ENCODE assay signal across 7 cellular contexts in the genomic region with DNA sequence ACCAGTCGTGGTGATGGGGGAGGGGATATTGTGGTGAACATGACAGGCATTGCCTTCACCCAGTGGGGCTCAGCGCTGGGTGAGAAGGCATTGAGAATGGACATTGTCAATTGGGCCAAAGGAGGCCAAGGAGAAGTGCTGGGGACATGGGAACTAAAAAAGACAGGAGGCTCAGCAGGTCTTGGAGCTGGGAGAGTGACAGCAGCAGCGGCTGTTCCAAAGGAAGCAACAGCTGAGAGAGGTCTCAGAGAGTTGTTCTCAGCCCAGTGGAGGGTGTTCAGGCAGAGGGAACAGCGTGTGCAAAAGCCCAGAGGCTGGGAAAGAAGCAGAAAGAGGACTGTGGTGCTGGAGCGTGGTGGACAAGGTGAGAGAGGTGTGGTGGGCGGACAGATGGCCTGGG. TPM values are rescaled to one million over a fixed set of nuclear protein-coding genes. Genes with fewer than 3 reads are reported as not detected.
DNase-seq lines count a peak whose midpoint lies in the region; ATAC-seq and TF ChIP-seq lines count a peak whose summit lies in the region.
"Not testable (repeated sequence)": the region's sequence is repeated elsewhere in the genome, so short reads cannot be mapped to it uniquely, and the experiment has no call there.

No MANE protein-coding gene starts in this region.

- H3K27ac ChIP-seq in SK-N-SH (ENCODE audit: low read depth in 2 of 2, low read length in 1 of 2), result not testable (repeated sequence)

- intact Hi-C loops in activated CD4-positive, alpha-beta memory T cell treated with anti-CD3 and anti-CD28 coated beads for 36 hours (cut with micrococcal nuclease), result loop anchor here (5.0 kb wide), 1 partner anchor 57 kb away; a partner anchor contains a TSS
- intact Hi-C loops in activated naive CD4-positive, alpha-beta T cell treated with anti-CD3 and anti-CD28 coated beads for 36 hours (cut with micrococcal nuclease), result loop anchor here (1.0 to 5.0 kb wide), 3 partner anchors 57 to 825 kb away; a partner anchor contains a TSS

- H3K27me3 ChIP-seq in SK-N-SH (ENCODE audit: insufficient read depth), result not testable (repeated sequence)

- H3K27me3 Mint-ChIP-seq in activated CD4-positive, alpha-beta memory T cell treated with anti-CD3 and anti-CD28 coated beads for 36 hours; activated naive CD4-positive, alpha-beta T cell treated with anti-CD3 and anti-CD28 coated beads for 36 hours (ENCODE audit: low read depth); central memory CD8-positive, alpha-beta T cell: not testable (repeated sequence)
- H3K27me3 Mint-ChIP-seq in naive B cell (peaks cover 5 to 19% (median 7%) of the 10 kb centered on the region in 3 donors), progenitor cell of endocrine pancreas (peaks cover 32% of the 10 kb centered on the region)

- not testable (repeated sequence) for H4K20me1 ChIP-seq in SK-N-SH (ENCODE audit: insufficient read depth)

- H3K9me2 ChIP-seq in SK-N-SH, result not testable (repeated sequence)

- peak; percentile 15 for DNase-seq in GM20000 (ENCODE audit: low spot score)
- not testable (repeated sequence) for DNase-seq in SK-N-SH; activated CD4-positive, alpha-beta memory T cell treated with anti-CD3 and anti-CD28 coated beads for 36 hours; activated naive CD4-positive, alpha-beta T cell treated with anti-CD3 and anti-CD28 coated beads for 36 hours; central memory CD8-positive, alpha-beta T cell (ENCODE audit: low spot score in 2 of 2); naive B cell; progenitor cell of endocrine pancreas (ENCODE audit: low spot score, unreplicated experiment)

- not testable (repeated sequence) for TF ChIP-seq CTCF in GM20000 (IDR thresholded peaks at IDR 0.05; ENCODE audit: extremely low read depth, missing control alignments); SK-N-SH (IDR thresholded peaks at IDR 0.05); progenitor cell of endocrine pancreas (IDR thresholded peaks at IDR 0.05; ENCODE audit: unreplicated experiment)

- TF ChIP-seq RAD21 in SK-N-SH (IDR thresholded peaks at IDR 0.05; ENCODE audit: low read length), result not testable (repeated sequence)

- not testable (repeated sequence) for H3K9ac ChIP-seq in SK-N-SH

- H3K36me3 ChIP-seq in SK-N-SH (replicated peaks in 1 of 2; ENCODE audit: control insufficient read depth in 1 of 2, insufficient read depth in 2 of 2, low read length in 1 of 2), result not testable (repeated sequence)

- CTCF ChIA-PET in SK-N-SH (lab: Yijun Ruan, JAX), result interaction anchor here (2.1 kb wide), 1 partner anchor 56 kb away, joined by 7 read pairs; a partner anchor contains a TSS
- CTCF ChIA-PET in activated CD4-positive, alpha-beta memory T cell treated with anti-CD3 and anti-CD28 coated beads for 36 hours (lab: Charles Lee), result not testable (repeated sequence)
- CTCF ChIA-PET in activated naive CD4-positive, alpha-beta T cell treated with anti-CD3 and anti-CD28 coated beads for 36 hours (lab: Charles Lee), result interaction anchor here (1.8 kb wide), 1 partner anchor 85 kb away, joined by 5 read pairs; no protein-coding TSS in a partner anchor

- peak overlapping the region; percentile 93; the same call in 1 of the 2 replicates for H3K4me2 ChIP-seq in SK-N-SH

- not testable (repeated sequence) for H3F3A ChIP-seq in SK-N-SH (replicated peaks; ENCODE audit: insufficient read depth)

- H3K79me2 ChIP-seq in SK-N-SH (ENCODE audit: insufficient read depth), result not testable (repeated sequence)

- not testable (repeated sequence) for H3K4me3 ChIP-seq in SK-N-SH (ENCODE audit: low read depth in 2 of 2, low read length in 1 of 2)

- not testable (repeated sequence) for H3K9me3 Mint-ChIP-seq in activated CD4-positive, alpha-beta memory T cell treated with anti-CD3 and anti-CD28 coated beads for 36 hours; activated naive CD4-positive, alpha-beta T cell treated with anti-CD3 and anti-CD28 coated beads for 36 hours; central memory CD8-positive, alpha-beta T cell; naive B cell; progenitor cell of endocrine pancreas (ENCODE audit: low read depth)

- H3K27ac Mint-ChIP-seq in activated CD4-positive, alpha-beta memory T cell treated with anti-CD3 and anti-CD28 coated beads for 36 hours; activated naive CD4-positive, alpha-beta T cell treated with anti-CD3 and anti-CD28 coated beads for 36 hours; central memory CD8-positive, alpha-beta T cell (ENCODE audit: low read depth); progenitor cell of endocrine pancreas: not testable (repeated sequence)
- peak overlapping the region in 1 of 6 donors; percentile 53 for H3K27ac Mint-ChIP-seq in naive B cell

- not testable (repeated sequence) for H3K9me3 ChIP-seq in SK-N-SH

- H3K4me1 ChIP-seq in SK-N-SH (ENCODE audit: control insufficient read depth in 1 of 2, insufficient read depth in 2 of 2, low read depth in 1 of 2, low read length in 1 of 2), result not testable (repeated sequence)

- not testable (repeated sequence) for H2AFZ ChIP-seq in SK-N-SH (ENCODE audit: low read depth)

- not testable (repeated sequence) for ATAC-seq in central memory CD8-positive, alpha-beta T cell (replicated peaks; ENCODE audit: extremely low read depth, poor library complexity, severe bottlenecking); naive B cell (ENCODE audit: low read depth in 2 of 2)

- not testable (repeated sequence) for TF ChIP-seq EP300 in SK-N-SH (IDR thresholded peaks at IDR 0.05; ENCODE audit: borderline replicate concordance in 1 of 2, low read depth in 1 of 2, low read length in 1 of 2)

- not testable (repeated sequence) for H3K4me1 Mint-ChIP-seq in activated CD4-positive, alpha-beta memory T cell treated with anti-CD3 and anti-CD28 coated beads for 36 hours (ENCODE audit: low read depth); activated naive CD4-positive, alpha-beta T cell treated with anti-CD3 and anti-CD28 coated beads for 36 hours (ENCODE audit: low read depth); central memory CD8-positive, alpha-beta T cell; progenitor cell of endocrine pancreas (ENCODE audit: low read depth)
- H3K4me1 Mint-ChIP-seq in naive B cell, result peaks cover 0 to 12% (median 10%) of the 10 kb centered on the region in 3 donors

- POLR2A ChIA-PET in SK-N-SH (lab: Yijun Ruan, JAX); activated CD4-positive, alpha-beta memory T cell treated with anti-CD3 and anti-CD28 coated beads for 36 hours (lab: Charles Lee): not testable (repeated sequence)

- H3K36me3 Mint-ChIP-seq in activated CD4-positive, alpha-beta memory T cell treated with anti-CD3 and anti-CD28 coated beads for 36 hours; activated naive CD4-positive, alpha-beta T cell treated with anti-CD3 and anti-CD28 coated beads for 36 hours (ENCODE audit: low read depth); central memory CD8-positive, alpha-beta T cell (ENCODE audit: insufficient read depth); naive B cell; progenitor cell of endocrine pancreas (ENCODE audit: insufficient read depth): not testable (repeated sequence)

- WGBS in SK-N-SH (ENCODE audit: low lambda C conversion rate), result 71% methylated on average over 6 of the region's 6 CpGs

- peak overlapping the region; percentile 52 for H3K4me3 Mint-ChIP-seq in activated CD4-positive, alpha-beta memory T cell treated with anti-CD3 and anti-CD28 coated beads for 36 hours
- H3K4me3 Mint-ChIP-seq in activated naive CD4-positive, alpha-beta T cell treated with anti-CD3 and anti-CD28 coated beads for 36 hours, result peak overlapping the region; percentile 59
- peak overlapping the region; percentile 63 for H3K4me3 Mint-ChIP-seq in central memory CD8-positive, alpha-beta T cell
- H3K4me3 Mint-ChIP-seq in naive B cell, result peak overlapping the region in 6 of 8 donors; percentile 45 to 81 (median 66)
- peak overlapping the region; percentile 13 for H3K4me3 Mint-ChIP-seq in progenitor cell of endocrine pancreas (ENCODE audit: low read depth)

RNA-seq across cellular contexts. Expression of a gene that starts 56.6 kb away (rescaled TPM):
- 11.8 and 13.9 TPM in 2 replicates for polyA plus RNA-seq in SK-N-SH (2012; rRNA removed)
- 12.2 and 16.2 TPM in 2 replicates for polyA plus RNA-seq in SK-N-SH (2012; cell fraction: cytosol; rRNA removed)
- 40.5 and 42.7 TPM in 2 replicates for polyA plus RNA-seq in SK-N-SH (2012; cell fraction: nucleus; rRNA removed)
- 100 to 1,000 TPM; 200 to 214 TPM for total RNA-seq in activated CD4-positive, alpha-beta memory T cell treated with anti-CD3 and anti-CD28 coated beads for 36 hours
- total RNA-seq in activated naive CD4-positive, alpha-beta T cell treated with anti-CD3 and anti-CD28 coated beads for 36 hours, result 100 to 1,000 TPM; 332 to 337 TPM
- 10 to 100 TPM; 20.6 to 44.6 (median 28.0) TPM for polyA plus RNA-seq in naive B cell (ENCODE audit: low read depth in 6 of 6)
- total RNA-seq in progenitor cell of endocrine pancreas, result 104 and 116 TPM in 2 replicates

Comparison
In these comparisons a context has a peak if more than half of its experiments do, and no peak if none do; other contexts are left out.
1. H3K4me3 Mint-ChIP-seq: peak in every context shown above with its lines; median percentile 66 in naive B cell; 63 in central memory CD8-positive, alpha-beta T cell; 59 in activated naive CD4-positive, alpha-beta T cell treated with anti-CD3 and anti-CD28 coated beads for 36 hours; 52 in activated CD4-positive, alpha-beta memory T cell treated with anti-CD3 and anti-CD28 coated beads for 36 hours; 13 in progenitor cell of endocrine pancreas.